In the genomic region with DNA sequence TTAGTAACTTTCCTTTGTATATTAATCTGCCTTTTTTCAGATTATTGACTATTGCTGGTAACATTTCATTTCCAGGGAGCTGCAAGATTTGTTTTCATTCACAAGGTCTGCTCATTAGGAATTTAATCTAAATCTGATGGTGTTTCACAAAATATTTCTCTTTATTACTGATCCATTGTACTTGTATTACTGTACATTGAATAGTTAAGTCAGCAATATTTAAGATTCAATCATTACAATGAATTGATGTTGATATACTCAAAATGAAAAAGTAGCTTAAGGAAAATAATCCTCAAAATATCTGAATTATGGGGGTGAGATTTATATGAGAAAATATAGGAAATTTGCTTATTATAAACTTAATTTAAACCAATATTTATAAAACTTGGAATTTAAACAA, we compare ENCODE assay signal across 7 cellular contexts.
"Had no signal": no experiment of that assay in that cellular context is flagged by ENCODE, and none has a peak within 500 bp of the region (broad histone marks: within the 10 kb centered on the region; RNA-seq: fewer than 3 reads in every experiment).

No MANE protein-coding gene starts in this region.

- DNase-seq: H9, HCEC 1CT, KBM-7 had no signal

- ATAC-seq: GM23338 had no signal

- H3K4me2 ChIP-seq: GM23338 had no signal

- H2AFZ ChIP-seq: GM23338 had no signal

- H3K4me3 ChIP-seq: GM23338 had no signal

- FAIRE-seq: H1, H54, HTR-8/SVneo had no signal
